Comparison of ENCODE assay signal across 21 cellular contexts in the genomic region with DNA sequence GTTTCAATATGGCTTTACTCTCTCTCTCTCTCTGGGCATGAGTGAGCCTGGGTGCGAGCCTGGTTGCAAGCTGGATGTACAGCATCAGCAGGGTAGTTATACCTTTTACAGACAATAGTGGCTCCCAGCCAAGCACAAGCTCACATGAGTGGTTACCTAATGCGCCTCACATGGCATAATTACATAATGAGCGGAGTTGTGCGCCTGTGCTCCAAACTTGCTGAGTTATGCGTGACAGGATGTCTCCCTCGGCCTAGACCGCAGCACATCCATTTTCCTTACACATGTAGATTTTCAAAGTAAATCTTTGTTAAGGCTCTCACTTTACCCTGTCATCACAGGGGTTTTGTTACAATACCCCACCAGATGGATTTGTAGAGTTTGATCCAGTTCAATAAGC.
A peak's percentile ranks its signal among the peaks of the same experiment; 100 is the strongest.
DNase-seq lines count a peak whose midpoint lies in the region; ATAC-seq, FAIRE-seq and TF ChIP-seq lines count a peak whose summit lies in the region.
"Had no signal": no experiment of that assay in that cellular context is flagged by ENCODE, and none has a peak within 500 bp of the region (broad histone marks: within the 10 kb centered on the region; RNA-seq: fewer than 3 reads in every experiment).

No MANE protein-coding gene starts in this region.

- H3F3A ChIP-seq in GM23338 (replicated peaks; ENCODE audit: low read depth), result no peaks in the 10 kb centered on the region

- H2AFZ ChIP-seq in mammary epithelial cell (ENCODE audit: low read depth, low read length) (no peak overlapping the region), GM23338 (no peak overlapping the region), keratinocyte (ENCODE audit: control insufficient read depth, low read length) (no peak overlapping the region)

- BruUV-seq in MCF 10A (replicated peaks; lab: Mats Ljungman, UMichigan) (no TSS peak), mammary epithelial cell (replicated peaks; lab: Mats Ljungman, UMichigan) (no TSS peak)

- no peak for ATAC-seq in GM23338
- ATAC-seq in GM21423 (IDR thresholded peaks at IDR 0.05; ENCODE audit: unreplicated experiment), result no peak
- ATAC-seq: HepG2 had no signal

- H3K36me3 Mint-ChIP-seq in MCF 10A (ENCODE audit: insufficient read depth, unreplicated experiment) (no peaks in the 10 kb centered on the region), GM23338 (ENCODE audit: low read depth) (peaks cover 5% of the 10 kb centered on the region; the same call in 2 of the 3 replicates)

- TF ChIP-seq CTCF in MCF 10A (IDR thresholded peaks at IDR 0.05; ENCODE audit: unreplicated experiment), result no peak
- TF ChIP-seq CTCF in mammary epithelial cell (conservative IDR thresholded peaks at IDR 0.05 in 1 of 2, IDR thresholded peaks at IDR 0.05 in 1 of 2; ENCODE audit: extremely low read depth in 1 of 2, insufficient read depth in 1 of 2, low read depth in 1 of 2, low read length in 2 of 2), result no peak
- TF ChIP-seq CTCF in GM23338 (conservative IDR thresholded peaks at IDR 0.05; ENCODE audit: low read depth in 2 of 2), result no peak
- TF ChIP-seq CTCF in keratinocyte (optimal IDR thresholded peaks at IDR 0.05 in 1 of 3, IDR thresholded peaks at IDR 0.05 in 1 of 3, conservative IDR thresholded peaks at IDR 0.05 in 1 of 3; ENCODE audit: extremely low read depth in 1 of 3, insufficient read depth in 2 of 3, low read length in 3 of 3), result no peak

- H3K9me3 ChIP-seq in mammary epithelial cell (replicated peaks; ENCODE audit: insufficient read depth, low read length) (no peaks in the 10 kb centered on the region), keratinocyte (ENCODE audit: control insufficient read depth, low read depth, low read length) (no peaks in the 10 kb centered on the region)

- CTCF ChIA-PET in MCF 10A (lab: Yijun Ruan, JAX) (interaction anchor here (1.0 to 4.6 kb wide), 3 partner anchors 11 to 470 kb away, joined by 5 to 40 read pairs (median 7); no protein-coding TSS in a partner anchor), mammary epithelial cell (lab: Charles Lee; ENCODE audit: low non-redundant PET) (no interaction called here)

- in situ Hi-C loops in mammary epithelial cell (cut with MboI; ENCODE audit: low sequenced_read_pairs in 2 of 2), result no loop called here

- H3K4me1 ChIP-seq in mammary epithelial cell (ENCODE audit: insufficient read depth, low read length) (no peaks in the 10 kb centered on the region), GM23338 (ENCODE audit: insufficient read depth) (no peaks in the 10 kb centered on the region), keratinocyte (ENCODE audit: control insufficient read depth, extremely low read depth, insufficient read depth, low read length) (no peaks in the 10 kb centered on the region)

- dilution Hi-C loops in mammary epithelial cell (cut with HindIII; ENCODE audit: low sequenced_read_pairs), result no loop called here
- dilution Hi-C loops in keratinocyte (cut with MboI; ENCODE audit: extremely low pct_ligation_motif_present, low sequenced_read_pairs), result no loop called here

- intact Hi-C loops in MCF 10A (cut with micrococcal nuclease), result no loop called here
- intact Hi-C loops in mammary epithelial cell (cut with micrococcal nuclease), result no loop called here

- H3K27ac ChIP-seq in mammary epithelial cell (ENCODE audit: insufficient read depth, low read depth, low read length) (no peak overlapping the region), GM23338 (ENCODE audit: low read depth) (no peak overlapping the region), keratinocyte (ENCODE audit: control insufficient read depth, insufficient read depth, low read length) (no peak overlapping the region)
- H3K27ac ChIP-seq: C4-2B, KMS-11 had no signal

- no peaks in the 10 kb centered on the region for H3K79me2 ChIP-seq in mammary epithelial cell (ENCODE audit: insufficient read depth, low read length)
- H3K79me2 ChIP-seq in GM23338 (replicated peaks; ENCODE audit: insufficient read depth), result no peaks in the 10 kb centered on the region
- H3K79me2 ChIP-seq in keratinocyte (ENCODE audit: control insufficient read depth, insufficient read depth, low read length), result no peaks in the 10 kb centered on the region

- H3K36me3 ChIP-seq in mammary epithelial cell (ENCODE audit: insufficient read depth, low read length), result no peaks in the 10 kb centered on the region
- H3K36me3 ChIP-seq in GM23338 (ENCODE audit: insufficient read depth), result no peaks in the 10 kb centered on the region
- H3K36me3 ChIP-seq in keratinocyte (ENCODE audit: control insufficient read depth in 2 of 2, extremely low read depth in 1 of 2, insufficient read depth in 2 of 2, low read length in 2 of 2), result peaks cover 5 to 14% of the 10 kb centered on the region in 2 experiments

- H3K4me3 ChIP-seq in mammary epithelial cell (replicated peaks in 1 of 3; ENCODE audit: insufficient read depth in 1 of 3, low read depth in 2 of 3, low read length in 3 of 3), result no peak overlapping the region
- no peak overlapping the region for H3K4me3 ChIP-seq in GM23338
- H3K4me3 ChIP-seq in keratinocyte (ENCODE audit: control insufficient read depth in 2 of 3, extremely low read depth in 1 of 3, insufficient read depth in 2 of 3, low read depth in 1 of 3, low read length in 3 of 3), result no peak overlapping the region

- POLR2A ChIA-PET in MCF 10A (lab: Yijun Ruan, JAX), result no interaction called here

- H3K4me1 Mint-ChIP-seq in MCF 10A (ENCODE audit: insufficient read depth, unreplicated experiment) (peaks cover 6% of the 10 kb centered on the region), GM23338 (no peaks in the 10 kb centered on the region)

- WGBS in mammary epithelial cell (ENCODE audit: low coverage, missing lambda C conversion rate), result 74% methylated on average over 7 of the region's 7 CpGs

- H3K9me1 ChIP-seq in keratinocyte (ENCODE audit: control insufficient read depth, extremely low read depth, insufficient read depth, low read length), result no peaks in the 10 kb centered on the region

- H3K4me3 Mint-ChIP-seq in MCF 10A (ENCODE audit: unreplicated experiment) (no peak overlapping the region), GM23338 (no peak overlapping the region)

- H3K9ac ChIP-seq in mammary epithelial cell (ENCODE audit: insufficient read depth, low read length) (no peak overlapping the region), keratinocyte (ENCODE audit: control insufficient read depth, extremely low read depth, insufficient read depth, low read length) (no peak overlapping the region)
- H3K9ac ChIP-seq: KMS-11 had no signal

- H3K9me2 ChIP-seq in GM23338 (ENCODE audit: insufficient read depth), result no peaks in the 10 kb centered on the region; the same call in 1 of the 2 replicates

- H4K20me1 ChIP-seq in mammary epithelial cell (ENCODE audit: insufficient read depth, low read length), result no peaks in the 10 kb centered on the region
- no peaks in the 10 kb centered on the region for H4K20me1 ChIP-seq in GM23338 (replicated peaks; ENCODE audit: insufficient read depth)
- H4K20me1 ChIP-seq in keratinocyte (ENCODE audit: control insufficient read depth, extremely low read depth, insufficient read depth, low read length), result no peaks in the 10 kb centered on the region

- H3K27ac Mint-ChIP-seq in MCF 10A (ENCODE audit: low read depth, unreplicated experiment), result no peak overlapping the region
- no peak overlapping the region for H3K27ac Mint-ChIP-seq in GM23338

- H3K27me3 Mint-ChIP-seq in MCF 10A (ENCODE audit: insufficient read depth, unreplicated experiment), result no peaks in the 10 kb centered on the region
- H3K27me3 Mint-ChIP-seq in GM23338 (ENCODE audit: insufficient read depth, low read depth, poor library complexity), result no peaks in the 10 kb centered on the region

- no peaks in the 10 kb centered on the region for H3K9me3 Mint-ChIP-seq in MCF 10A (ENCODE audit: unreplicated experiment)
- peaks cover 12% of the 10 kb centered on the region for H3K9me3 Mint-ChIP-seq in GM23338

- no peak overlapping the region for H3K4me2 ChIP-seq in mammary epithelial cell (ENCODE audit: insufficient read depth, low read depth, low read length)
- H3K4me2 ChIP-seq in GM23338, result no peak overlapping the region
- no peak overlapping the region for H3K4me2 ChIP-seq in keratinocyte (ENCODE audit: control insufficient read depth, extremely low read depth, insufficient read depth, low read depth, low read length)
- H3K4me2 ChIP-seq: KMS-11 had no signal

- FAIRE-seq in keratinocyte (lab: Jason Lieb, UNC), result peak; percentile 13
- FAIRE-seq: GM12891, GM18507, HepG2 had no signal

- DNase-seq in MCF 10A (ENCODE audit: unreplicated experiment), result peak; percentile 33
- no peak for DNase-seq in mammary epithelial cell
- peak; percentile 62 for DNase-seq in GM23338 (ENCODE audit: low spot score)
- peak; percentile 45 for DNase-seq in NCI-H69 (lab: John Stamatoyannopoulos, UW)
- DNase-seq in keratinocyte (ENCODE audit: low read depth, low spot score), result no peak
- DNase-seq in NCI-H2081 treated with DMSO at 0.1 percent for 48 hours (lab: John Stamatoyannopoulos, UW), result no peak
- no peak for DNase-seq in Kasumi-1 (lab: John Stamatoyannopoulos, UW)
- DNase-seq: H7, NCI-H1092, NCI-H226, NCI-H524 treated with DMSO at 0.1 percent for 48 hours, RPMI8226, SIG-M5, T-helper 1 cell, T-helper 9 cell had no signal

- H3K27me3 ChIP-seq in mammary epithelial cell (ENCODE audit: insufficient read depth, low read length), result no peaks in the 10 kb centered on the region
- H3K27me3 ChIP-seq in GM23338 (ENCODE audit: insufficient read depth), result no peaks in the 10 kb centered on the region
- no peaks in the 10 kb centered on the region for H3K27me3 ChIP-seq in keratinocyte (ENCODE audit: control insufficient read depth, extremely low read depth, insufficient read depth, low read length)

TF ChIP-seq in GM23338, 12 proteins besides CTCF, POLR2A, EP300 and RAD21:
- TF ChIP-seq ZNF331 (CRISPR knock-in tag; IDR thresholded peaks at IDR 0.05; ENCODE audit: low read depth) (no peak), JUNB (IDR thresholded peaks at IDR 0.05; ENCODE audit: unreplicated experiment) (no peak), EZH2 (IDR thresholded peaks at IDR 0.05; ENCODE audit: low read depth, unreplicated experiment) (no peak), STAT1 (IDR thresholded peaks at IDR 0.05; ENCODE audit: unreplicated experiment) (no peak)

Comparison
In these comparisons a context has a peak if more than half of its experiments do, and no peak if none do; other contexts are left out.
1. DNase-seq: peak in MCF 10A (single experiment), GM23338 (single experiment) and NCI-H69 (single experiment); none in mammary epithelial cell (single experiment), keratinocyte (single experiment), NCI-H2081 treated with DMSO at 0.1 percent for 48 hours (single experiment) and Kasumi-1 (0 of 2).